In the genomic region with DNA sequence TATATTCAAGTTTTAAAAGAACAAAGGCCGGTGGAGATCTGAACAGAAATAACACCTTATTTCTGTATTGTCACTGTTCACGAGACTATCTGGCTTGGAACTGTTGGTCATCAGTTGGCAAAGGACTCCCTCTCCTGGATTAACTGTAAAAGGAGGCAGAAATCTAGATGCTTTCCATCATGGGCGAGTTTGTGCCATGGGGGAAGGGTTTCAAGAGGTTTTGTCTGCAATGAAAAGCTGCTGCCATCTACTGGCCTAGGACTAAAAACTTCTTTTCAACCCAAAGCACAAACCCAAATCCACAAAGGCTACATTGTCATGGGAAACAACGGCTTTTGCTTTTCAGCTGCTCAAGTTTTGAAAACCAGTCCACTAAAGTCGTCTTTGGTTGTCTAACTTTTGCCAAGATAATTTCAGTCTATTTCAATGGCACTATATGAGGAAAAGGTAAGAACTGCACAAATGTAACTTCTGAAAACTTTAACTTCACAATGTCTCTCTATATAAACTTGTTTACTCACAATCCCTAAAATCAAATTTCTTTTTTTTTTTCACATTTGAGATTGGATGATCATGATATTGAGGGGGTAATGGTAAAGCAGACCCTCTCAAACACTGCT, we compare ENCODE assay signal across 8 cellular contexts.
DNase-seq lines count a peak whose midpoint lies in the region; ATAC-seq and TF ChIP-seq lines count a peak whose summit lies in the region.

No MANE protein-coding gene starts in this region.

- no peaks in the 10 kb centered on the region for H3K9me3 Mint-ChIP-seq in activated T-helper 17 cell treated with anti-CD3 and anti-CD28 coated beads, Interleukin-2, amount 50 U/mL, for 72 hours

- ATAC-seq in activated T-helper 17 cell treated with anti-CD3 and anti-CD28 coated beads, Interleukin-2, amount 50 U/mL, for 72 hours (replicated peaks): peak; percentile 40

- H3K36me3 ChIP-seq in PC-9 (ENCODE audit: low read depth): no peaks in the 10 kb centered on the region

- H3K4me1 Mint-ChIP-seq in activated T-helper 17 cell treated with anti-CD3 and anti-CD28 coated beads, Interleukin-2, amount 50 U/mL, for 72 hours: peaks cover 12% of the 10 kb centered on the region

- H3K9me3 ChIP-seq in PC-9 (ENCODE audit: insufficient read depth, low read depth): no peaks in the 10 kb centered on the region

- no peak overlapping the region for H3K4me3 ChIP-seq in PC-9

- H3K27me3 ChIP-seq in PC-9 (ENCODE audit: insufficient read depth, low read depth): no peaks in the 10 kb centered on the region

- POLR2A ChIA-PET in PC-9 (lab: Charles Lee; ENCODE audit: unreplicated experiment): interaction anchor here (0.8 kb wide), 1 partner anchor 40 kb away, joined by 6 read pairs; no protein-coding TSS in a partner anchor

- no peaks in the 10 kb centered on the region for H3K9me2 ChIP-seq in PC-9 (ENCODE audit: insufficient read depth)

- DNase-seq in activated gamma-delta T cell treated with Interleukin-2 at 50 U/mL for 16 hours (peak; percentile 38), activated gamma-delta T cell (lab: John Stamatoyannopoulos, UW) (no peak), LoVo (ENCODE audit: low spot score) (peak; percentile 96), PC-9 (peak; percentile 84 to 94), fibroblast of the conjunctiva (ENCODE audit: low read depth) (peak; percentile 89), non-pigmented ciliary epithelial cell (ENCODE audit: low read depth) (peak; percentile 67), ureter (ENCODE audit: low spot score) (peak; percentile 77)

- peaks cover 61% of the 10 kb centered on the region for H3K4me1 ChIP-seq in PC-9 (replicated peaks; ENCODE audit: insufficient read depth)

- H4K20me1 ChIP-seq in PC-9 (ENCODE audit: insufficient read depth): no peaks in the 10 kb centered on the region

- H3K27ac ChIP-seq in PC-9: no peak overlapping the region

- intact Hi-C loops in PC-9 (cut with micrococcal nuclease; ENCODE audit: unreplicated experiment): loop anchor here (1.0 to 5.0 kb wide), 11 partner anchors 118 to 774 kb away; no protein-coding TSS in a partner anchor

- H3K27me3 Mint-ChIP-seq in activated T-helper 17 cell treated with anti-CD3 and anti-CD28 coated beads, Interleukin-2, amount 50 U/mL, for 72 hours: peaks cover 7% of the 10 kb centered on the region

- H3K79me2 ChIP-seq in PC-9 (ENCODE audit: low read depth): no peaks in the 10 kb centered on the region

- peaks cover 22% of the 10 kb centered on the region; the same call in 1 of the 2 replicates for H3F3A ChIP-seq in PC-9 (ENCODE audit: insufficient read depth, low read depth)

- CTCF ChIA-PET in PC-9 (lab: Charles Lee): interaction anchor here (0.6 to 4.1 kb wide), 10 partner anchors 118 to 1251 kb away, joined by 3 to 94 read pairs (median 4); no protein-coding TSS in a partner anchor

- no peak overlapping the region for H3K4me3 Mint-ChIP-seq in activated T-helper 17 cell treated with anti-CD3 and anti-CD28 coated beads, Interleukin-2, amount 50 U/mL, for 72 hours

- H3K36me3 Mint-ChIP-seq in activated T-helper 17 cell treated with anti-CD3 and anti-CD28 coated beads, Interleukin-2, amount 50 U/mL, for 72 hours (ENCODE audit: low read depth): no peaks in the 10 kb centered on the region

- TF ChIP-seq CTCF in PC-9 (conservative IDR thresholded peaks at IDR 0.05): peak; percentile 99

- peak overlapping the region; percentile 4; the same call in 1 of the 2 replicates for H3K4me2 ChIP-seq in PC-9

- no peak overlapping the region for H3K27ac Mint-ChIP-seq in activated T-helper 17 cell treated with anti-CD3 and anti-CD28 coated beads, Interleukin-2, amount 50 U/mL, for 72 hours

- H2AFZ ChIP-seq in PC-9: no peak overlapping the region

- no TSS peak for BruUV-seq in PC-9 (replicated peaks; lab: Mats Ljungman, UMichigan)
